ENCODE assay signal across 33 cellular contexts in genomic region chr12:127899981-127900380, GRCh38.
"Had no signal": no experiment of that assay in that cellular context is flagged by ENCODE, and none has a peak within 500 bp of the region (broad histone marks: within the 10 kb centered on the region; RNA-seq: fewer than 3 reads in every experiment).

No MANE protein-coding gene starts in this region.

- H3K36me3 ChIP-seq: SJCRH30, WERI-Rb-1 had no signal

- H3K4me1 ChIP-seq: SJCRH30 had no signal

- H3K4me3 Mint-ChIP-seq: activated CD4-positive, alpha-beta memory T cell treated with anti-CD3 and anti-CD28 coated beads, Interleukin-2, amount 10 ng/mL, durations not matched to agents 7 days and 5 days; activated CD8-positive, alpha-beta memory T cell treated with anti-CD3 and anti-CD28 coated beads, Interleukin-2, amount 10 ng/mL, durations not matched to agents 7 days and 5 days; activated naive CD4-positive, alpha-beta T cell treated with anti-CD3 and anti-CD28 coated beads, Interleukin-2, amount 10 ng/mL, durations not matched to agents 7 days and 5 days; activated naive CD8-positive, alpha-beta T cell; activated naive CD8-positive, alpha-beta T cell treated with anti-CD3 and anti-CD28 coated beads, Interleukin-2, amount 50 U/mL, for 24 hours; brain had no signal

- DNase-seq: activated CD4-positive, alpha-beta memory T cell treated with anti-CD3 and anti-CD28 coated beads, Interleukin-2, amount 10 ng/mL, durations not matched to agents 7 days and 5 days; activated CD4-positive, alpha-beta T cell treated with anti-CD3 and anti-CD28 coated beads for 1 hour; activated CD4-positive, alpha-beta T cell treated with anti-CD3 and anti-CD28 coated beads for 48 hours; activated CD4-positive, CD25-positive, alpha-beta regulatory T cell; activated CD8-positive, alpha-beta memory T cell treated with anti-CD3 and anti-CD28 coated beads for 24 hours; activated CD8-positive, alpha-beta memory T cell treated with anti-CD3 and anti-CD28 coated beads, Interleukin-2, amount 10 ng/mL, durations not matched to agents 7 days and 5 days; activated CD8-positive, alpha-beta memory T cell treated with anti-CD3 and anti-CD28 coated beads, Interleukin-2, amount 50 U/mL, for 48 hours; activated effector memory CD4-positive, alpha-beta T cell treated with Interleukin-2 at 50 U/mL for 16 hours; activated naive CD4-positive, alpha-beta T cell treated with anti-CD3 and anti-CD28 coated beads, Interleukin-2, amount 10 ng/mL, durations not matched to agents 7 days and 5 days; activated naive CD8-positive, alpha-beta T cell treated with anti-CD3 and anti-CD28 coated beads, Interleukin-2, amount 50 U/mL, for 24 hours; activated T-cell treated with anti-CD3 and anti-CD28 coated beads, Interleukin-2, amount 50 U/mL, for 48 hours; anterior cingulate cortex; caudate nucleus; cerebellar nuclear complex; Kasumi-1; MM.1S; NCI-H1092 treated with DMSO at 0.1 percent for 48 hours; NCI-H1417 treated with DMSO at 0.1 percent for 48 hours; NCI-H187 treated with DMSO at 0.1 percent for 48 hours; NCI-H2081; NCI-H2171 treated with DMSO at 0.1 percent for 48 hours; NCI-H2227 treated with DMSO at 0.1 percent for 48 hours; NCI-H446; NCI-H510A treated with DMSO at 0.1 percent for 48 hours; NCI-H69; SHP77; SJCRH30; T1000; WERI-Rb-1 had no signal

- H3K27ac Mint-ChIP-seq: activated CD4-positive, alpha-beta memory T cell treated with anti-CD3 and anti-CD28 coated beads, Interleukin-2, amount 10 ng/mL, durations not matched to agents 7 days and 5 days; activated CD8-positive, alpha-beta memory T cell treated with anti-CD3 and anti-CD28 coated beads, Interleukin-2, amount 10 ng/mL, durations not matched to agents 7 days and 5 days; activated naive CD4-positive, alpha-beta T cell treated with anti-CD3 and anti-CD28 coated beads, Interleukin-2, amount 10 ng/mL, durations not matched to agents 7 days and 5 days; activated naive CD8-positive, alpha-beta T cell; activated naive CD8-positive, alpha-beta T cell treated with anti-CD3 and anti-CD28 coated beads, Interleukin-2, amount 50 U/mL, for 24 hours; brain had no signal

- H3K36me3 Mint-ChIP-seq: activated CD8-positive, alpha-beta memory T cell treated with anti-CD3 and anti-CD28 coated beads, Interleukin-2, amount 10 ng/mL, durations not matched to agents 7 days and 5 days; activated naive CD4-positive, alpha-beta T cell treated with anti-CD3 and anti-CD28 coated beads, Interleukin-2, amount 10 ng/mL, durations not matched to agents 7 days and 5 days; activated naive CD8-positive, alpha-beta T cell; brain had no signal

- H3K27me3 Mint-ChIP-seq: activated CD4-positive, alpha-beta memory T cell treated with anti-CD3 and anti-CD28 coated beads, Interleukin-2, amount 10 ng/mL, durations not matched to agents 7 days and 5 days; activated CD8-positive, alpha-beta memory T cell treated with anti-CD3 and anti-CD28 coated beads, Interleukin-2, amount 10 ng/mL, durations not matched to agents 7 days and 5 days; activated naive CD4-positive, alpha-beta T cell treated with anti-CD3 and anti-CD28 coated beads, Interleukin-2, amount 10 ng/mL, durations not matched to agents 7 days and 5 days; activated naive CD8-positive, alpha-beta T cell; activated naive CD8-positive, alpha-beta T cell treated with anti-CD3 and anti-CD28 coated beads, Interleukin-2, amount 50 U/mL, for 24 hours had no signal

- H3K4me1 Mint-ChIP-seq: activated CD4-positive, alpha-beta memory T cell treated with anti-CD3 and anti-CD28 coated beads, Interleukin-2, amount 10 ng/mL, durations not matched to agents 7 days and 5 days; activated CD8-positive, alpha-beta memory T cell treated with anti-CD3 and anti-CD28 coated beads, Interleukin-2, amount 10 ng/mL, durations not matched to agents 7 days and 5 days; activated naive CD4-positive, alpha-beta T cell treated with anti-CD3 and anti-CD28 coated beads, Interleukin-2, amount 10 ng/mL, durations not matched to agents 7 days and 5 days; activated naive CD8-positive, alpha-beta T cell treated with anti-CD3 and anti-CD28 coated beads, Interleukin-2, amount 50 U/mL, for 24 hours had no signal

- H3K27ac ChIP-seq: SJCRH30, SK-N-MC, WERI-Rb-1 had no signal

- H3K9me3 ChIP-seq: SJCRH30 had no signal

- H3K4me3 ChIP-seq: K562, SJCRH30, SK-N-MC had no signal

- H3K27me3 ChIP-seq: SJCRH30 had no signal
